In the genomic region with DNA sequence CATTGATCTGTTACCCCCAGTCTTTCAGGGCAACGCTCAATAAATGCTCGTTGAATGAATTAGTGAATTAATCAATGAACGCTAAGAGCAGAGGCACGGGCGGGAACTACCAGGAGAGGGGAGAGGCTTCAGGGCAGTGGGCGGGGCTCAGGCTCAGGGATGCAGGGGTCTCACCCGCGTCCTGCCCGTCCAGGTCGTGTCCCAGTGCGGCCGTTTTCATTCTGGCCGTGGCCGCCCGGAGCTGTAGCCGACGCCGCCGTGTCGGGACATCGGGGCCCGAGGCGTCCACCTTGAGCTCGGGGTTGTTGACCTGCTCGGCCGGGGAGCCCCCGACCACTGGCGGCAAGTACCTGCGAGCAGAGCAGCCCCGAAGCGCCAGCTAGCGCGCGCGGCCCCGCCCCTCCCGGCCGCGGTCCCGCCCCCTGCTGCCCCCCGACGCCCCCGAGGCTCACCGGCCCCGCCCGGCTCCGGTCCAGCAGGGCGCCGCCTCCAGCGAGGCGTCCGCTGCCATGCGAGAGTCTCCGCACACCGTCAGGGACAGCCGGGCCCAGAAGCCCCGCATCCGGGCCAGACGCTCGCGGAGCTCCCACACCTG, we compare ENCODE assay signal across 7 cellular contexts. TPM values are rescaled to one million over a fixed set of nuclear protein-coding genes. Genes with fewer than 3 reads are reported as not detected.
DNase-seq lines count a peak whose midpoint lies in the region; ATAC-seq and TF ChIP-seq lines count a peak whose summit lies in the region.
"Had no signal": no experiment of that assay in that cellular context is flagged by ENCODE, and none has a peak within 500 bp of the region (broad histone marks: within the 10 kb centered on the region; RNA-seq: fewer than 3 reads in every experiment).

No MANE protein-coding gene starts in this region.

- peaks cover under 1% of the 10 kb centered on the region for H3K27me3 Mint-ChIP-seq in stimulated activated naive CD8-positive, alpha-beta T cell treated with anti-CD3 and anti-CD28 coated beads, Interleukin-15, amount 100 ng/mL, for 72 hours

- CTCF ChIA-PET in RWPE1 (lab: Yijun Ruan, JAX): interaction anchor here (1.0 kb wide), 1 partner anchor 13 kb away, joined by 3 read pairs; no protein-coding TSS in a partner anchor

- no peak overlapping the region for H3K27ac Mint-ChIP-seq in stimulated activated naive CD8-positive, alpha-beta T cell treated with anti-CD3 and anti-CD28 coated beads, Interleukin-15, amount 100 ng/mL, for 72 hours

- H3K9me3 Mint-ChIP-seq in stimulated activated naive CD8-positive, alpha-beta T cell treated with anti-CD3 and anti-CD28 coated beads, Interleukin-15, amount 100 ng/mL, for 72 hours: no peaks in the 10 kb centered on the region

- H3K4me1 Mint-ChIP-seq in stimulated activated naive CD8-positive, alpha-beta T cell treated with anti-CD3 and anti-CD28 coated beads, Interleukin-15, amount 100 ng/mL, for 72 hours: peaks cover 66% of the 10 kb centered on the region

- peak; percentile 40 for DNase-seq in NCI-H146 (lab: John Stamatoyannopoulos, UW)
- DNase-seq in NCI-H146 treated with DMSO at 0.1 percent for 48 hours (lab: John Stamatoyannopoulos, UW; ENCODE audit: unreplicated experiment): no peak
- DNase-seq in fibroblast of the aortic adventitia (ENCODE audit: low read depth): no peak
- no peak for DNase-seq in stimulated activated naive CD8-positive, alpha-beta T cell treated with anti-CD3 and anti-CD28 coated beads, Interleukin-15, amount 100 ng/mL, for 72 hours
- DNase-seq in kidney glomerular epithelial cell (lab: John Stamatoyannopoulos, UW): no peak
- no peak for DNase-seq in RWPE1 (ENCODE audit: low spot score)
- DNase-seq: NCI-H2029 treated with DMSO at 0.1 percent for 48 hours had no signal

- no peak overlapping the region for H3K27ac ChIP-seq in RWPE1

- POLR2A ChIA-PET in RWPE1 (lab: Yijun Ruan, JAX; ENCODE audit: low non-redundant PET): no interaction called here

- no peak for TF ChIP-seq CTCF in fibroblast of the aortic adventitia (IDR thresholded peaks at IDR 0.05; ENCODE audit: insufficient read depth, low read length)
- TF ChIP-seq CTCF in RWPE1 (conservative IDR thresholded peaks at IDR 0.05; ENCODE audit: low read depth): no peak

- H3K4me3 Mint-ChIP-seq in stimulated activated naive CD8-positive, alpha-beta T cell treated with anti-CD3 and anti-CD28 coated beads, Interleukin-15, amount 100 ng/mL, for 72 hours: peak overlapping the region; percentile 71 to 73

- peak; percentile 63 for ATAC-seq in stimulated activated naive CD8-positive, alpha-beta T cell treated with anti-CD3 and anti-CD28 coated beads, Interleukin-15, amount 100 ng/mL, for 72 hours

- peak overlapping the region; percentile 25 for H3K4me3 ChIP-seq in fibroblast of the aortic adventitia (ENCODE audit: low read depth, low read length)

RNA-seq across cellular contexts. Expression of a gene that starts 2.8 kb away (rescaled TPM):
- total RNA-seq in fibroblast of the aortic adventitia (ENCODE audit: low replicate concordance): 4.0 and 9.8 TPM in 2 replicates

RNA-seq across cellular contexts. Expression of a gene that starts 6.0 kb away (rescaled TPM):
- 1.2 and 4.5 TPM in 2 replicates for total RNA-seq in fibroblast of the aortic adventitia (ENCODE audit: low replicate concordance)

RNA-seq across cellular contexts. Expression of a gene that starts 6.5 kb away (rescaled TPM):
- 0.90 and 4.8 TPM in 2 replicates for total RNA-seq in fibroblast of the aortic adventitia (ENCODE audit: low replicate concordance)

RNA-seq across cellular contexts. Expression of a gene that starts 12.7 kb away (rescaled TPM):
- total RNA-seq in fibroblast of the aortic adventitia (ENCODE audit: low replicate concordance): 3.5 and 10.0 TPM in 2 replicates

RNA-seq across cellular contexts. Expression of a gene that starts 22.5 kb away (rescaled TPM):
- total RNA-seq in fibroblast of the aortic adventitia (ENCODE audit: low replicate concordance): 82.2 and 316 TPM in 2 replicates
